In genomic region chr11:33412231-33412630, GRCh38 we compare ENCODE assay signal across 22 cellular contexts. TPM values are rescaled to one million over a fixed set of nuclear protein-coding genes. Genes with fewer than 3 reads are reported as not detected.
"Had no signal": no experiment of that assay in that cellular context is flagged by ENCODE, and none has a peak within 500 bp of the region (broad histone marks: within the 10 kb centered on the region; RNA-seq: fewer than 3 reads in every experiment).

No MANE protein-coding gene starts in this region.

- DNase-seq: activated CD4-positive, alpha-beta T cell treated with anti-CD3 and anti-CD28 coated beads for 1 hour; activated CD4-positive, alpha-beta T cell treated with anti-CD3 and anti-CD28 coated beads, Interleukin-2, amount 50 U/mL, for 1 hour; activated CD8-positive, alpha-beta T cell treated with anti-CD3 and anti-CD28 coated beads, Interleukin-2, amount 10 ng/mL, durations not matched to agents 7 days and 5 days; activated gamma-delta T cell treated with Interleukin-2 at 50 U/mL for 16 hours; activated T-cell treated with anti-CD3 and anti-CD28 coated beads, Interleukin-2, amount 50 U/mL, for 1 hour; anterior cingulate cortex; effector CD8-positive, alpha-beta T cell; glutamatergic neuron; immature natural killer cell; left ventricle myocardium inferior; natural killer cell; ovary; right cardiac atrium; stimulated activated CD4-positive, alpha-beta T cell treated with anti-CD3 and anti-CD28 coated beads, Interleukin-1b, Interleukin-23, amount 100 ng/mL, for 48 hours; stimulated activated naive CD8-positive, alpha-beta T cell treated with anti-CD3 and anti-CD28 coated beads, Interleukin-15, amount 100 ng/mL, for 72 hours; transverse colon had no signal

- H3K79me2 ChIP-seq: hepatocyte had no signal

- H3K4me3 ChIP-seq: hepatocyte, left ventricle myocardium inferior, ovary, prostate gland, suprapubic skin, transverse colon had no signal

- H3K9me3 ChIP-seq: left ventricle myocardium inferior, ovary, prostate gland, suprapubic skin, transverse colon had no signal

- H3K4me1 ChIP-seq: left ventricle myocardium inferior, prostate gland, suprapubic skin, transverse colon had no signal

- H3K36me3 ChIP-seq: left ventricle myocardium inferior, ovary, prostate gland, suprapubic skin, transverse colon had no signal

- H3K4me2 ChIP-seq: hepatocyte had no signal

- ATAC-seq: activated CD8-positive, alpha-beta T cell treated with anti-CD3 and anti-CD28 coated beads, Interleukin-2, amount 10 ng/mL, durations not matched to agents 7 days and 5 days; natural killer cell; right cardiac atrium; stimulated activated effector memory CD8-positive, alpha-beta T cell treated with anti-CD3 and anti-CD28 coated beads, Interleukin-12 subunit alpha, Interleukin-12 subunit beta, amount 100 ng/mL, for 72 hours; stimulated activated naive CD8-positive, alpha-beta T cell treated with anti-CD3 and anti-CD28 coated beads, Interleukin-15, amount 100 ng/mL, for 72 hours had no signal

- H3K27ac ChIP-seq: hepatocyte, left ventricle myocardium inferior, ovary, prostate gland, suprapubic skin, transverse colon had no signal

- H2AFZ ChIP-seq: hepatocyte had no signal

- FAIRE-seq: frontal cortex, urothelium cell line had no signal

RNA-seq across cellular contexts. Expression of gene KIAA1549L, which starts 36.3 kb away (rescaled TPM):
- total RNA-seq: activated CD8-positive, alpha-beta T cell treated with anti-CD3 and anti-CD28 coated beads, Interleukin-2, amount 10 ng/mL, durations not matched to agents 7 days and 5 days; natural killer cell had no signal
